17 cellular contexts compared by ENCODE assay signal in genomic region chr18:44185981-44186380, GRCh38.
DNase-seq lines count a peak whose midpoint lies in the region; ATAC-seq and TF ChIP-seq lines count a peak whose summit lies in the region.
"Had no signal": no experiment of that assay in that cellular context is flagged by ENCODE, and none has a peak within 500 bp of the region (broad histone marks: within the 10 kb centered on the region; RNA-seq: fewer than 3 reads in every experiment).

No MANE protein-coding gene starts in this region.

- TF ChIP-seq CTCF in VCaP (conservative IDR thresholded peaks at IDR 0.05) (no peak), brain microvascular endothelial cell (IDR thresholded peaks at IDR 0.05; ENCODE audit: low read depth, low read length, missing control alignments) (no peak), smooth muscle cell (IDR thresholded peaks at IDR 0.05; ENCODE audit: borderline replicate concordance, insufficient read depth, poor library complexity, severe bottlenecking) (no peak)

- H3K4me1 ChIP-seq in smooth muscle cell (ENCODE audit: low read depth) = no peaks in the 10 kb centered on the region
- H3K4me1 ChIP-seq: HAP-1 had no signal

- WGBS in smooth muscle cell (ENCODE audit: low lambda C conversion rate) = 41% methylated on average over 3 of the region's 3 CpGs

- H2AFZ ChIP-seq in smooth muscle cell (ENCODE audit: low read depth) = peak overlapping the region; percentile 12

- H3K4me2 ChIP-seq in smooth muscle cell = peak overlapping the region; percentile 52

- H3K4me3 ChIP-seq in brain microvascular endothelial cell (ENCODE audit: low read depth, low read length) (no peak overlapping the region), smooth muscle cell (no peak overlapping the region)
- H3K4me3 ChIP-seq: HAP-1 had no signal

- H4K20me1 ChIP-seq in smooth muscle cell (ENCODE audit: low read depth) = no peaks in the 10 kb centered on the region

- in situ Hi-C loops in brain microvascular endothelial cell (cut with HindIII; ENCODE audit: low pct_ligation_motif_present, low sequenced_read_pairs) = no loop called here

- peak overlapping the region; percentile 12; the same call in 1 of the 2 replicates for H3K27ac ChIP-seq in VCaP
- peak overlapping the region; percentile 59 for H3K27ac ChIP-seq in brain microvascular endothelial cell
- peak overlapping the region; percentile 29 for H3K27ac ChIP-seq in smooth muscle cell (ENCODE audit: low read depth)
- H3K27ac ChIP-seq: HL-60 had no signal

- no peaks in the 10 kb centered on the region for H3K79me2 ChIP-seq in smooth muscle cell (ENCODE audit: low read depth)

- H3K36me3 ChIP-seq in brain microvascular endothelial cell (replicated peaks) = no peaks in the 10 kb centered on the region
- H3K36me3 ChIP-seq in smooth muscle cell (ENCODE audit: low read depth) = no peaks in the 10 kb centered on the region
- H3K36me3 ChIP-seq: HAP-1 had no signal

- no peak for ATAC-seq in HG03196 (IDR thresholded peaks at IDR 0.05; ENCODE audit: unreplicated experiment)
- ATAC-seq: Right ventricle myocardium inferior had no signal

- H3K9ac ChIP-seq in smooth muscle cell (ENCODE audit: low read depth) = no peak overlapping the region

- peaks cover 4% of the 10 kb centered on the region for H3F3A ChIP-seq in smooth muscle cell (ENCODE audit: low read depth)

- DNase-seq in brain microvascular endothelial cell (peak; percentile 83), kidney tubule cell (ENCODE audit: low spot score) (peak; percentile 8), smooth muscle cell (lab: John Stamatoyannopoulos, UW; ENCODE audit: unreplicated experiment) (no peak), activated gamma-delta T cell (lab: John Stamatoyannopoulos, UW) (no peak), glomerular visceral epithelial cell (ENCODE audit: extremely low spot score) (no peak)
- DNase-seq: DMS79 treated with DMSO at 0.1 percent for 48 hours, IMR-90, NCI-H146, NCI-H2029 treated with DMSO at 0.1 percent for 48 hours, NCI-H2171 treated with DMSO at 0.1 percent for 48 hours, NCI-H510A treated with DMSO at 0.1 percent for 48 hours, NCI-H774 had no signal

- H3K9me3 ChIP-seq in smooth muscle cell (replicated peaks; ENCODE audit: low read depth) = no peaks in the 10 kb centered on the region
- H3K9me3 ChIP-seq: HAP-1 had no signal

- H3K27me3 ChIP-seq in brain microvascular endothelial cell (replicated peaks) (no peaks in the 10 kb centered on the region), smooth muscle cell (ENCODE audit: low read depth) (no peaks in the 10 kb centered on the region)

Comparison
In these comparisons a context has a peak if more than half of its experiments do, and no peak if none do; other contexts are left out.
1. DNase-seq: peak in brain microvascular endothelial cell (single experiment) and kidney tubule cell (single experiment); none in smooth muscle cell (single experiment), activated gamma-delta T cell (single experiment) and glomerular visceral epithelial cell (single experiment).
2. Peak in every context shown above with its lines, with median percentiles within 50 percentile points of each other: H3K27ac ChIP-seq.